Comparison of ENCODE assay signal across 8 cellular contexts in the genomic region with DNA sequence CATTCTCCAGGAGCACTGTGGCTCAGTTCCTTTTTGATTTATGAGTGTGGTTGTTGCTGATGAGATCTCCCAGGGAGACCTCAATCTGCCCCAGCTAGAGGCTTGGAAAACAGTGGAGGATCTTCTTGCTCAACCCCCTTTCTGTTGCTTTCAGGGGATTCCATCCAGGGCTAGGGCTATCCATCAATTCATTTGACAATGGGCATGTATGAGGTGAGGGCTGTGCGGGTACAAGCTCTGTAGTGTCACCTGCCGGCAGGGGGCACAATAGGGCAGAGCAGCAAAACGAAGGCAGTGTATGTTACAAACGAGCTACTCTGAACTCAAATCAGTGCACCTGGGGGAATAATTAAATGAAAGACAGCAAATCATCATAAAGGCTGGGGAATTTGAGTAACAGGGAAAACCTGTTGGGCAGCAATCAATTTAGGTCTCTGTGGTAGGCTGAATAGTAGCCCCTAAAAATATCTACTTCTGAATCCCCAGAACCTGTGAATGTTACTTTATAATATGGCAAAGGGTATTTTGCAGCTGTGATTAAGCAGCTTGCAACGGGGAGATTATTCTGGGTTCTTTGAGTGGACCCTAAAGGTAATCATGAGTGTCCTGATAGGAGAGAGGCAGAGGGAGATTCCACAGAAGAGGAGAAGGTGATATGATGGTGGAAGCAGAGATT.
A peak's percentile ranks its signal among the peaks of the same experiment; 100 is the strongest.
DNase-seq lines count a peak whose midpoint lies in the region; ATAC-seq and TF ChIP-seq lines count a peak whose summit lies in the region.

No MANE protein-coding gene starts in this region.

- no peaks in the 10 kb centered on the region for H3K36me3 ChIP-seq in adrenal gland (replicated peaks in 1 of 2)
- H3K36me3 ChIP-seq in iPS DF 6.9 (ENCODE audit: control insufficient read depth, insufficient read depth, low read length): no peaks in the 10 kb centered on the region

- 14 to 24% (median 20%) methylated on average over 5 of the region's 5 CpGs for whole genome bisulfite sequencing in adrenal gland, 4 donors
- WGBS in iPS DF 6.9 (ENCODE audit: insufficient coverage, insufficient read length): no CpG with 5 or more reads among the region's 5 CpGs

- intact Hi-C loops in adrenal gland (cut with DNase I): loop anchor here in 1 of 2 donors (10.0 kb wide), 1 partner anchor 233 kb away; no protein-coding TSS in a partner anchor

- no peaks in the 10 kb centered on the region for H3K27me3 ChIP-seq in adrenal gland
- no peaks in the 10 kb centered on the region for H3K27me3 ChIP-seq in iPS DF 6.9 (ENCODE audit: control insufficient read depth, insufficient read depth, low read length)

- DNase-seq in AG10803 (ENCODE audit: low read depth): peak; percentile 45
- DNase-seq in NCI-H1092 (lab: John Stamatoyannopoulos, UW): peak; percentile 30
- peak; percentile 33 to 70 (median 61) for DNase-seq in T-helper 2 cell
- DNase-seq in adrenal gland: peak; percentile 54 to 84 (median 71)
- peak; percentile 61 for DNase-seq in iPS DF 6.9 (ENCODE audit: low read depth, low spot score)
- DNase-seq in stimulated activated CD4-positive, alpha-beta T cell treated with anti-CD3 and anti-CD28 coated beads, Interleukin-12 subunit alpha, Interleukin-12 subunit beta, amount 100 ng/mL, for 4 hours: peak; percentile 73

- H3K9me3 ChIP-seq in adrenal gland (replicated peaks in 1 of 3) (no peaks in the 10 kb centered on the region), iPS DF 6.9 (ENCODE audit: control insufficient read depth, insufficient read depth, low read length) (no peaks in the 10 kb centered on the region)

- TF ChIP-seq POLR2A in adrenal gland (IDR thresholded peaks at IDR 0.05) (no peak), GM18505 (IDR thresholded peaks at IDR 0.05; ENCODE audit: borderline replicate concordance, extremely low read depth, insufficient read depth, insufficient read length) (no peak)

- H3K4me1 ChIP-seq in adrenal gland (replicated peaks in 1 of 2) (no peaks in the 10 kb centered on the region), iPS DF 6.9 (ENCODE audit: control insufficient read depth, insufficient read depth, low read length) (no peaks in the 10 kb centered on the region; the same call in 1 of the 2 replicates)

- H3K27ac ChIP-seq in adrenal gland (no peak overlapping the region), iPS DF 6.9 (ENCODE audit: low read length) (no peak overlapping the region)

- TF ChIP-seq CTCF in AG10803 (conservative IDR thresholded peaks at IDR 0.05; ENCODE audit: low read length) (peak; percentile 69), adrenal gland (IDR thresholded peaks at IDR 0.05) (peak; percentile 61 to 74 (median 70))

- ATAC-seq in GM19463 (IDR thresholded peaks at IDR 0.05; ENCODE audit: unreplicated experiment) (peak; percentile 51), GM18505 (IDR thresholded peaks at IDR 0.05; ENCODE audit: unreplicated experiment) (no peak)

- no peak overlapping the region for H3K4me3 ChIP-seq in AG10803 (ENCODE audit: low read length)
- no peak overlapping the region for H3K4me3 ChIP-seq in adrenal gland
- H3K4me3 ChIP-seq in iPS DF 6.9 (ENCODE audit: low read length): no peak overlapping the region
